6 cellular contexts compared by ENCODE assay signal in genomic region chr11:89585486-89585885, GRCh38.
DNase-seq lines count a peak whose midpoint lies in the region; ATAC-seq, FAIRE-seq and TF ChIP-seq lines count a peak whose summit lies in the region.
"Not testable (repeated sequence)": the region's sequence is repeated elsewhere in the genome, so short reads cannot be mapped to it uniquely, and the experiment has no call there.

No MANE protein-coding gene starts in this region.

- H3K27ac ChIP-seq in mesenchymal stem cell (ENCODE audit: low read length, poor library complexity, severe bottlenecking) = not testable (repeated sequence)

- H3K4me3 ChIP-seq in bronchial epithelial cell (ENCODE audit: low read depth, low read length); fibroblast of the aortic adventitia (ENCODE audit: low read depth, low read length); mesenchymal stem cell (ENCODE audit: insufficient read depth in 1 of 2, low read depth in 1 of 2, low read length in 2 of 2): not testable (repeated sequence)

- H3K4me2 ChIP-seq in mesenchymal stem cell (ENCODE audit: low read length, poor library complexity, severe bottlenecking) = not testable (repeated sequence)

- H2AK5ac ChIP-seq in mesenchymal stem cell (ENCODE audit: low read length, severe bottlenecking) = not testable (repeated sequence)

- H2BK15ac ChIP-seq in mesenchymal stem cell (ENCODE audit: low read depth, poor library complexity, severe bottlenecking) = not testable (repeated sequence)

- not testable (repeated sequence) for H3K9ac ChIP-seq in mesenchymal stem cell (ENCODE audit: low read length)

- H3K4ac ChIP-seq in mesenchymal stem cell (ENCODE audit: low read depth in 1 of 2, low read length in 2 of 2) = not testable (repeated sequence)

- DNase-seq in GM12892 (ENCODE audit: insufficient read length) = not testable (repeated sequence)
- DNase-seq in bronchial epithelial cell (ENCODE audit: low read depth) (peak; percentile 6), fibroblast of the aortic adventitia (ENCODE audit: low read depth) (peak; percentile 4), mesenchymal stem cell (peak; percentile 14), renal cortical epithelial cell (ENCODE audit: low read depth) (peak; percentile 59)

- H2AFZ ChIP-seq in mesenchymal stem cell (ENCODE audit: low read depth, low read length) = not testable (repeated sequence)

- H3K9me3 ChIP-seq in mesenchymal stem cell (ENCODE audit: control insufficient read depth, low read length) = not testable (repeated sequence)

- FAIRE-seq in GM12892 (lab: Jason Lieb, UNC) = peak; percentile 67
- peak; percentile 91 for FAIRE-seq in bronchial epithelial cell (lab: Jason Lieb, UNC)

- not testable (repeated sequence) for H4K8ac ChIP-seq in mesenchymal stem cell (ENCODE audit: low read length)

- H3K36me3 ChIP-seq in bronchial epithelial cell (ENCODE audit: control insufficient read depth, insufficient read depth, low read length); mesenchymal stem cell (ENCODE audit: control insufficient read depth in 1 of 2, insufficient read depth in 2 of 2, low read depth in 1 of 2, low read length in 2 of 2): not testable (repeated sequence)

- H3K4me1 ChIP-seq in mesenchymal stem cell (ENCODE audit: control insufficient read depth, insufficient read depth, low read depth, low read length) = not testable (repeated sequence)

- H3K18ac ChIP-seq in mesenchymal stem cell (ENCODE audit: low read depth in 1 of 2, low read length in 2 of 2) = not testable (repeated sequence)

- H2BK120ac ChIP-seq in mesenchymal stem cell (ENCODE audit: low read depth, low read length) = not testable (repeated sequence)

- not testable (repeated sequence) for H3K23ac ChIP-seq in mesenchymal stem cell (ENCODE audit: low read length in 2 of 2)

- WGBS in mesenchymal stem cell = 52% methylated on average over 2 of the region's 2 CpGs

- not testable (repeated sequence) for H3K79me1 ChIP-seq in mesenchymal stem cell (replicated peaks; ENCODE audit: low read length, poor library complexity, severe bottlenecking)

- not testable (repeated sequence) for TF ChIP-seq POLR2A in GM12892 (IDR thresholded peaks at IDR 0.05; ENCODE audit: low read depth, low read length)

- not testable (repeated sequence) for H2BK5ac ChIP-seq in mesenchymal stem cell (ENCODE audit: low read depth, low read length, poor library complexity, severe bottlenecking)

- not testable (repeated sequence) for H4K91ac ChIP-seq in mesenchymal stem cell (ENCODE audit: low read length)

- TF ChIP-seq CTCF in bronchial epithelial cell (IDR thresholded peaks at IDR 0.05; ENCODE audit: insufficient read depth, low read length, severe bottlenecking); fibroblast of the aortic adventitia (IDR thresholded peaks at IDR 0.05; ENCODE audit: insufficient read depth, low read length): not testable (repeated sequence)

- H3K14ac ChIP-seq in mesenchymal stem cell (ENCODE audit: low read length in 2 of 2) = not testable (repeated sequence)

- H2BK12ac ChIP-seq in mesenchymal stem cell (ENCODE audit: low read length in 2 of 2) = not testable (repeated sequence)

- H3K27me3 ChIP-seq in bronchial epithelial cell (ENCODE audit: control insufficient read depth, insufficient read depth, low read length); mesenchymal stem cell (ENCODE audit: control insufficient read depth in 1 of 2, insufficient read depth in 1 of 2, low read length in 2 of 2): not testable (repeated sequence)

- peak; percentile 72 for ATAC-seq in SK-N-SH treated with all-trans-retinoic acid at 6 μM for 48 hours
